In the genomic region with DNA sequence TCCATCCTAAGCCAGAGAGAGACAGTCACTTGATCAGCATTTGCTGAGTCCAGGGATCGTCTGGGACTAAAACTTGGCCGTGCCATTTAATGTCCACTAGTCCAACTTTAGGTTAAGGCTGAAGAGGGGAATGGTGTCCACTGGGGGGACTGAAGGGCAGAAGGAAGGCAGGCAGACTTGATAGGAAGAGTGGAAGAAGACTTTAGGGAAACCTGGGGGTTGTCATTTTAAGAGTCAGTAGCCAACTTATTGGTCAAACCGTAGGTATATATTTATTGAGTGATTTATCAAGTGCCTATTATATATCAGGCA, we compare ENCODE assay signal across 1 cellular context.
TF ChIP-seq lines count a peak whose summit lies in the region.

No MANE protein-coding gene starts in this region.

TF ChIP-seq in IMR-90, 13 proteins besides CTCF, POLR2A, EP300 and RAD21 (continued from another document):
- no peak for TF ChIP-seq ELK1 (IDR thresholded peaks at IDR 0.05; ENCODE audit: borderline replicate concordance, low read depth, low read length)
